In genomic region chr12:64610092-64610659, GRCh38 we compare ENCODE assay signal across 8 cellular contexts. TPM values are rescaled to one million over a fixed set of nuclear protein-coding genes. Genes with fewer than 3 reads are reported as not detected.
DNase-seq lines count a peak whose midpoint lies in the region; ATAC-seq and TF ChIP-seq lines count a peak whose summit lies in the region.

TSS of gene RASSF3 (plus strand) at chr12:64610495. CDS start at chr12:64610633, 138 bp downstream.

- peak within 1 kb of the TSS; percentile 93 for H3K27ac Mint-ChIP-seq in CD4-positive, alpha-beta T cell

- peaks cover 5% of the 10 kb centered on the region for H3K36me3 ChIP-seq in RWPE2 (ENCODE audit: low read depth)
- H3K36me3 ChIP-seq in neuron (ENCODE audit: insufficient read depth, low read length) = no peaks in the 10 kb centered on the region
- peaks cover 4% of the 10 kb centered on the region for H3K36me3 ChIP-seq in thoracic aorta

- no peaks in the 10 kb centered on the region for H3K27me3 ChIP-seq in CD4-positive, alpha-beta T cell (ENCODE audit: control insufficient read depth, insufficient read depth, low read length)
- H3K27me3 ChIP-seq in RWPE2 (ENCODE audit: insufficient read depth, poor library complexity, severe bottlenecking) = no peaks in the 10 kb centered on the region
- H3K27me3 ChIP-seq in neuron (ENCODE audit: insufficient read depth, low read length) = no peaks in the 10 kb centered on the region
- H3K27me3 ChIP-seq in thoracic aorta (replicated peaks; ENCODE audit: insufficient read depth) = no peaks in the 10 kb centered on the region

- peaks cover 43% of the 10 kb centered on the region for H3K4me1 Mint-ChIP-seq in CD4-positive, alpha-beta T cell (ENCODE audit: low read depth)

- H3K4me1 ChIP-seq in RWPE2 (ENCODE audit: insufficient read depth, poor library complexity, severe bottlenecking) (peaks cover 13% of the 10 kb centered on the region), neuron (ENCODE audit: insufficient read depth, low read length) (peaks cover 10% of the 10 kb centered on the region), thoracic aorta (ENCODE audit: control insufficient read depth in 1 of 2, low read depth in 2 of 2) (peaks cover 11 to 28% of the 10 kb centered on the region in 2 donors)

- POLR2A ChIA-PET in CD4-positive, alpha-beta T cell (lab: Charles Lee) = interaction anchor here (0.7 to 5.7 kb wide), 26 partner anchors 11 to 559 kb away, joined by 3 to 137 read pairs (median 6); partner anchors contain the start of genes C12orf56, KICS2 and LEMD3

- H3K4me3 ChIP-seq in RWPE2 (ENCODE audit: severe bottlenecking) = peak within 1 kb of the TSS; percentile 99
- H3K4me3 ChIP-seq in fibroblast of villous mesenchyme (ENCODE audit: low read depth, low read length) = peak within 1 kb of the TSS; percentile 91
- peak within 1 kb of the TSS; percentile 63 for H3K4me3 ChIP-seq in neuron (ENCODE audit: low read length)
- peak within 1 kb of the TSS; percentile 74 for H3K4me3 ChIP-seq in thoracic aorta

- DNase-seq in CD4-positive, alpha-beta T cell = peak; percentile 46 to 87 (median 65)
- DNase-seq in RWPE2 (ENCODE audit: low spot score) (peak; percentile 66), fibroblast of villous mesenchyme (ENCODE audit: low read depth) (peak; percentile 81), thoracic aorta (ENCODE audit: low spot score) (no peak)
- peak; percentile 64 for DNase-seq in activated T-helper 9 cell treated with anti-CD3 and anti-CD28 coated beads, Interleukin-2, amount 50 U/mL, for 16 hours (ENCODE audit: low read depth)

- H3K9me3 ChIP-seq in CD4-positive, alpha-beta T cell (ENCODE audit: control insufficient read depth, low read length) = no peaks in the 10 kb centered on the region
- no peaks in the 10 kb centered on the region for H3K9me3 ChIP-seq in RWPE2 (ENCODE audit: severe bottlenecking)
- no peaks in the 10 kb centered on the region for H3K9me3 ChIP-seq in neuron (ENCODE audit: low read length)
- no peaks in the 10 kb centered on the region for H3K9me3 ChIP-seq in thoracic aorta

- intact Hi-C loops in CD4-positive, alpha-beta T cell (cut with DNase I, micrococcal nuclease) = loop anchor here in 1 of 2 experiments (2.0 to 5.0 kb wide), 2 partner anchors 42 to 85 kb away; no protein-coding TSS in a partner anchor

- H3K27me3 Mint-ChIP-seq in CD4-positive, alpha-beta T cell = no peaks in the 10 kb centered on the region

- H3K9me3 Mint-ChIP-seq in CD4-positive, alpha-beta T cell = no peaks in the 10 kb centered on the region

- ATAC-seq in CD4-positive, alpha-beta T cell (ENCODE audit: poor library complexity) = peak; percentile 57
- ATAC-seq in GM19372 (IDR thresholded peaks at IDR 0.05; ENCODE audit: low read depth, unreplicated experiment) = peak; percentile 53
- ATAC-seq in HG03520 (IDR thresholded peaks at IDR 0.05; ENCODE audit: unreplicated experiment) = peak; percentile 41
- peak; percentile 63 for ATAC-seq in RWPE2 (ENCODE audit: low read depth)
- peak; percentile 55 for ATAC-seq in thoracic aorta (ENCODE audit: insufficient number of reproducible peaks, low FRiP score, low read depth)

- H3K27ac ChIP-seq in CD4-positive, alpha-beta T cell (ENCODE audit: low read depth, low read length) = peak within 1 kb of the TSS; percentile 86
- peak within 1 kb of the TSS; percentile 88 for H3K27ac ChIP-seq in RWPE2 (ENCODE audit: poor library complexity, severe bottlenecking)
- H3K27ac ChIP-seq in thoracic aorta = peak within 1 kb of the TSS; percentile 80 to 95

- no peak for TF ChIP-seq CTCF in CD4-positive, alpha-beta T cell (IDR thresholded peaks at IDR 0.05)
- TF ChIP-seq CTCF in RWPE2 (IDR thresholded peaks at IDR 0.05; ENCODE audit: poor library complexity, severe bottlenecking) (no peak), fibroblast of villous mesenchyme (IDR thresholded peaks at IDR 0.05; ENCODE audit: insufficient read depth, low read depth, low read length) (no peak), thoracic aorta (IDR thresholded peaks at IDR 0.05) (no peak)

- CTCF ChIA-PET in CD4-positive, alpha-beta T cell (lab: Charles Lee) = interaction anchor here (1.0 to 6.2 kb wide), 6 partner anchors 16 to 86 kb away, joined by 3 to 50 read pairs (median 6); no protein-coding TSS in a partner anchor

- peaks cover 55% of the 10 kb centered on the region for H3K36me3 Mint-ChIP-seq in CD4-positive, alpha-beta T cell (ENCODE audit: low read depth)

- H2AFZ ChIP-seq in neuron (ENCODE audit: low read depth, low read length) = peak within 1 kb of the TSS; percentile 99

- H3K4me3 Mint-ChIP-seq in CD4-positive, alpha-beta T cell = peak within 1 kb of the TSS; percentile 98

RNA-seq across cellular contexts. Expression of gene RASSF3, which starts in this region (rescaled TPM):
- total RNA-seq in CD4-positive, alpha-beta T cell = 100 to 1,000 TPM; 118 to 127 TPM
- total RNA-seq in fibroblast of villous mesenchyme (20.3 and 31.1 TPM in 2 replicates), thoracic aorta (100 to 1,000 TPM; 126 to 149 TPM)
